Comparison of ENCODE assay signal across 16 cellular contexts in the genomic region with DNA sequence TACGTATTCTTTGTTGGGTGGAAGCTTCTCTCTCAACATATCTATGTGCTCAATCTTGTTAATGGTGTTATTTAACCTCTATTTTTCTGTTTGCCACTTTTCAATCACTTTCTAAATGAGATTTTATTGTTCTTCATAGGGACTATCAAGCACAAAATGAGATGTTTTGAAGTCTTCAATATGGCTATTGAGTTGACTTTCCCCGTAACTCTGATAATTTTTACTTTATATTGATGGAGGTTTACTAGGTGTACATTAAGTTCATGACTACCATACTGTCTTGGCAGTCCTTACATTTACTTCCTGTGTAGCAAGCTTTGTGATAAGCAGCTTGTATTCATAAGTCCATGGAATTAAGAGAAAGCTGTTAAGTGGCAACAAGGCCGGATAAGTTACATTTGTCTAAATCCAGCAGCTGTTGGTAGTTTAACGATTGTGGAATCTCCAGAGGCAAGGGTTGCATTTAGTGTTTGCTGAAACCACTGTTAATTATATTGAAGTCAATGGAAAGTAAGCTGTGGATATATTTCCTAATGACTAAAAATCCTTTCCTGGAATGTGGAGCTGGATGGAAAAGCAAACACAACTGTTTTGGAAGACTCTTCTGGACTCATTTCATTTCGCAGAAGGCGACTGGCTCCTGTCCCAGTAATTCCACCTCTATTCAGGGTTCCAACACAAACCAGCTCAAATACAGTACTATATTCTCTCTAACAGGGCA. TPM values are rescaled to one million over a fixed set of nuclear protein-coding genes. Genes with fewer than 3 reads are reported as not detected.
DNase-seq lines count a peak whose midpoint lies in the region; ATAC-seq and TF ChIP-seq lines count a peak whose summit lies in the region.
"Had no signal": no experiment of that assay in that cellular context is flagged by ENCODE, and none has a peak within 500 bp of the region (broad histone marks: within the 10 kb centered on the region; RNA-seq: fewer than 3 reads in every experiment).

No MANE protein-coding gene starts in this region.

- peak overlapping the region in 1 of 2 donors; percentile 11 for H3K27ac ChIP-seq in ovary
- H3K27ac ChIP-seq: BLaER1 had no signal

- peaks cover 0 to 4% of the 10 kb centered on the region in 2 donors for H3K9me3 ChIP-seq in ovary
- H3K9me3 ChIP-seq: BLaER1, tibial nerve had no signal

- DNase-seq in D341Med (ENCODE audit: low spot score), result peak; percentile 59
- DNase-seq in OCI-M1 (lab: John Stamatoyannopoulos, UW), result peak; percentile 71
- DNase-seq in fibroblast of peridontal ligament (ENCODE audit: extremely low read depth), result peak; percentile 79
- DNase-seq in ovary, result peak; percentile 38 to 61 (median 52)
- DNase-seq in stimulated activated naive CD8-positive, alpha-beta T cell treated with anti-CD3 and anti-CD28 coated beads, Interleukin-15, Interleukin-2, amounts not matched to agents 100 U/mL and 50 U/mL, for 24 hours, result no peak
- DNase-seq in occipital lobe (lab: John Stamatoyannopoulos, UW), result no peak
- no peak for DNase-seq in activated CD4-positive, alpha-beta T cell treated with anti-CD3 and anti-CD28 coated beads for 1 hour
- DNase-seq: activated B cell treated with CpG ODN at 0.5 μM for 24 hours; naive thymus-derived CD4-positive, alpha-beta T cell; NCI-H1092; RPMI8226; stimulated activated CD4-positive, alpha-beta T cell treated with anti-CD3 and anti-CD28 coated beads, Interleukin-4, amount 100 ng/mL, for 4 hours had no signal

- no peaks in the 10 kb centered on the region for H3K36me3 ChIP-seq in ovary
- H3K36me3 ChIP-seq: tibial nerve had no signal

- H3K27me3 ChIP-seq in ovary, result no peaks in the 10 kb centered on the region
- H3K27me3 ChIP-seq: BLaER1, tibial nerve had no signal

- ATAC-seq in stimulated activated naive CD8-positive, alpha-beta T cell treated with anti-CD3 and anti-CD28 coated beads, Interleukin-15, Interleukin-2, amounts not matched to agents 100 U/mL and 50 U/mL, for 24 hours, result no peak
- no peak for ATAC-seq in HG03342 (IDR thresholded peaks at IDR 0.05; ENCODE audit: unreplicated experiment)
- ATAC-seq: HCT116; naive thymus-derived CD4-positive, alpha-beta T cell had no signal

- WGBS in ovary, 3 donors, result 17 to 23% (median 21%) methylated on average over 6 of the region's 6 CpGs

- no peak for TF ChIP-seq CTCF in ovary (IDR thresholded peaks at IDR 0.05)

- TF ChIP-seq POLR2A in ovary (IDR thresholded peaks at IDR 0.05), result no peak

- no peak overlapping the region for H3K4me3 ChIP-seq in ovary
- H3K4me3 ChIP-seq: BLaER1, tibial nerve had no signal

- peaks cover 9% of the 10 kb centered on the region for H3K4me1 ChIP-seq in ovary (ENCODE audit: insufficient read depth)

- TF ChIP-seq EP300 in ovary (IDR thresholded peaks at IDR 0.05), result no peak

- intact Hi-C loops in ovary (cut with DNase I), result no loop called here

RNA-seq across cellular contexts. Expression of a gene that starts 57.3 kb away (rescaled TPM):
- total RNA-seq in ovary (10 to 100 TPM; 14.7 to 26.6 (median 17.8) TPM), occipital lobe (18.7 TPM)
- polyA plus RNA-seq in ovary, result 10 to 100 TPM in 1 of 2 donors, 1 to 10 TPM in 1; 2.0 to 26.3 TPM

Comparison
In these comparisons a context has a peak if more than half of its experiments do, and no peak if none do; other contexts are left out.
1. DNase-seq: peak in D341Med (single experiment), OCI-M1 (single experiment), fibroblast of peridontal ligament (single experiment) and ovary (5 of 5); none in stimulated activated naive CD8-positive, alpha-beta T cell treated with anti-CD3 and anti-CD28 coated beads, Interleukin-15, Interleukin-2, amounts not matched to agents 100 U/mL and 50 U/mL, for 24 hours (single experiment), occipital lobe (single experiment) and activated CD4-positive, alpha-beta T cell treated with anti-CD3 and anti-CD28 coated beads for 1 hour (single experiment).